ENCODE assay signal across 13 cellular contexts in the genomic region with DNA sequence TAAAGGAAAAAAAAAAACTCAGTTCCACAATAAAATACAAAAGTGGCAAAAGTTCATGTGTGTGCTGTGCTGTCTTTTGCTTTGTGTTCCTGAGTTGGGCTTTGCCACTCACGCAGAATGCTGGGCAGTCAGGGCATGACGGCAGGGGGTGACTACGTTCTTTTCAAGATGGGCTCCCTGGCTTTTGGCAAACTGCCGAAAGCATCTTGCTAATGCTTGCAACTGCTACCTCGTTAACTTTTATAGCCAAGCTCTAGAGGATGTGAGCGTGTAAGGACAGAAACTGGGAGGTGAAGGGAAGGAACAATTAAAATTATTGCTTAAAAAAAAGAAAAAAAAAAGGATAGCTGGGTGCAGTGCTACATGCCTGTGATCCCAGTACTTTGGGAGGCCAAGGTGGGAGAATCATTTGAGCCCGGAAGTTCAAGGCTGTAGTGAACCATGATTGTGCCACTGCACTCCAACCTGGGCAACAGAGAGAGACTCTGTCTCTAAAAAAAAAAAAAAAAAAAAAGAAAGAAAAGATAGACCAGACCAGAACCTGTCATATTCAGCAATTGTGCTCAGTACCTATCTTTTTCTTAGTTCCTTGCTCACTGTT.
DNase-seq lines count a peak whose midpoint lies in the region; TF ChIP-seq lines count a peak whose summit lies in the region.
"Had no signal": no experiment of that assay in that cellular context is flagged by ENCODE, and none has a peak within 500 bp of the region (broad histone marks: within the 10 kb centered on the region; RNA-seq: fewer than 3 reads in every experiment).

No MANE protein-coding gene starts in this region.

- intact Hi-C loops in sigmoid colon (cut with DNase I), result loop anchor here (5.0 kb wide), 1 partner anchor 98 kb away; no protein-coding TSS in a partner anchor

- WGBS in sigmoid colon, 2 donors, result 78 to 85% methylated on average over 7 of the region's 7 CpGs
- WGBS in suprapubic skin, result 41% methylated on average over 7 of the region's 7 CpGs

- H3K9me3 ChIP-seq in sigmoid colon, result no peaks in the 10 kb centered on the region
- no peaks in the 10 kb centered on the region for H3K9me3 ChIP-seq in suprapubic skin
- H3K9me3 ChIP-seq: breast epithelium had no signal

- DNase-seq in NCI-H2029 (lab: John Stamatoyannopoulos, UW) (peak; percentile 20), NCI-H2029 treated with DMSO at 0.1 percent for 48 hours (lab: John Stamatoyannopoulos, UW) (no peak), NCI-H2196 treated with DMSO at 0.1 percent for 48 hours (lab: John Stamatoyannopoulos, UW; ENCODE audit: unreplicated experiment) (peak; percentile 31), endothelial cell (ENCODE audit: low spot score) (no peak), sigmoid colon (peak; percentile 83), middle frontal gyrus (ENCODE audit: extremely low spot score, low spot score) (no peak), suprapubic skin (ENCODE audit: low spot score in 2 of 2) (no peak), GM19238 (ENCODE audit: insufficient read length, low spot score) (no peak)
- DNase-seq: activated CD8-positive, alpha-beta memory T cell treated with anti-CD3 and anti-CD28 coated beads, Interleukin-2, amount 50 U/mL, for 48 hours; GF-D8; NCI-H226 had no signal

- H3K27me3 Mint-ChIP-seq in endothelial cell (ENCODE audit: unreplicated experiment), result peaks cover 3% of the 10 kb centered on the region

- H3K4me3 Mint-ChIP-seq in endothelial cell (ENCODE audit: unreplicated experiment), result no peak overlapping the region

- H3K4me3 ChIP-seq in sigmoid colon, result no peak overlapping the region
- H3K4me3 ChIP-seq in suprapubic skin, result no peak overlapping the region
- H3K4me3 ChIP-seq: breast epithelium, lung had no signal

- H3K4me1 ChIP-seq in sigmoid colon (peaks cover 0 to 25% (median 21%) of the 10 kb centered on the region in 4 donors), suprapubic skin (peaks cover 25% of the 10 kb centered on the region)

- peaks cover 3% of the 10 kb centered on the region for H3K4me1 Mint-ChIP-seq in endothelial cell (ENCODE audit: unreplicated experiment)

- TF ChIP-seq EP300 in sigmoid colon (IDR thresholded peaks at IDR 0.05) (no peak), suprapubic skin (IDR thresholded peaks at IDR 0.05) (no peak)

- no peak for TF ChIP-seq CTCF in endothelial cell (IDR thresholded peaks at IDR 0.05; ENCODE audit: unreplicated experiment)
- TF ChIP-seq CTCF in sigmoid colon (IDR thresholded peaks at IDR 0.05), result no peak
- TF ChIP-seq CTCF in suprapubic skin (IDR thresholded peaks at IDR 0.05), result no peak

- H3K27ac Mint-ChIP-seq in endothelial cell (ENCODE audit: unreplicated experiment), result peak overlapping the region; percentile 34

- H3K27me3 ChIP-seq in sigmoid colon, result no peaks in the 10 kb centered on the region
- no peaks in the 10 kb centered on the region for H3K27me3 ChIP-seq in suprapubic skin
- H3K27me3 ChIP-seq: breast epithelium had no signal

- peaks cover 18% of the 10 kb centered on the region for H3K36me3 Mint-ChIP-seq in endothelial cell (ENCODE audit: low read depth, unreplicated experiment)

- no peak for TF ChIP-seq POLR2A in sigmoid colon (IDR thresholded peaks at IDR 0.05)
- TF ChIP-seq POLR2A in suprapubic skin (IDR thresholded peaks at IDR 0.05), result no peak

- H3K36me3 ChIP-seq in sigmoid colon (peaks cover 0 to 22% (median 6%) of the 10 kb centered on the region in 4 donors), suprapubic skin (peaks cover 13% of the 10 kb centered on the region)
- H3K36me3 ChIP-seq: breast epithelium had no signal

- H3K9me3 Mint-ChIP-seq in endothelial cell (ENCODE audit: unreplicated experiment), result no peaks in the 10 kb centered on the region

- H3K27ac ChIP-seq in sigmoid colon (peak overlapping the region in 1 of 4 donors; percentile 64), suprapubic skin (no peak overlapping the region)

Comparison
In these comparisons a context has a peak if more than half of its experiments do, and no peak if none do; other contexts are left out.
1. DNase-seq: peak in NCI-H2029 (single experiment), NCI-H2196 treated with DMSO at 0.1 percent for 48 hours (single experiment) and sigmoid colon (single experiment); none in NCI-H2029 treated with DMSO at 0.1 percent for 48 hours (single experiment), endothelial cell (single experiment), middle frontal gyrus (single experiment), suprapubic skin (0 of 2) and GM19238 (single experiment).